In the genomic region with DNA sequence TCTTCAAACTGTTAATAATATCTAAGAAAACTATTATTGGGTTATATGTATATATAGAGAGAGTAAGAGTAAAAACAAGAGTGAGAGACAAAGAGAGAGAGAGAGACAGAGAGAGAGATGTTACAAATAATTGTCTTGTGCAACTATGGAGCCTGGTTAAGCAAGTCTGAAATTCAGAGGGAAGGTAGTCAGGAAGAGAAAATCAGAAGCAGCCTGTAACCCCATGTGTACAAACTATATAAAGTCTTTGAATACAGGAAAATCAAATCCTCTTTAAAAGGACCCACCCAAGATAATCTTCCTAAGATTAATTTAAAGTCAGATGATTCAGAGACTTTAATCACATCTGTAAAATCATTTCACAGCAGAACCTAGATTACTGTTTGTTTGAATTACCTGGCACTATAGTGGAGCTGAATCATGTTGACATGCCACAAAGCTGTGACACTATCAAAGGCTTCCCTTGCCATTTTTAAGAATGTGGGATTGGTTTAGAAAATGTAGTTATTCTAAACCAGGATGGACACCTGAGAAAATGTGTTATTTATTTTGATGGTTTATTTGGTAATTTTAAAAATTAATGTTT, we compare ENCODE assay signal across 31 cellular contexts.
DNase-seq lines count a peak whose midpoint lies in the region; ATAC-seq, FAIRE-seq and TF ChIP-seq lines count a peak whose summit lies in the region.
"Had no signal": no experiment of that assay in that cellular context is flagged by ENCODE, and none has a peak within 500 bp of the region (broad histone marks: within the 10 kb centered on the region; RNA-seq: fewer than 3 reads in every experiment).

No MANE protein-coding gene starts in this region.

- H3K4me1 Mint-ChIP-seq in progenitor cell of endocrine pancreas (ENCODE audit: low read depth) = peaks cover 7% of the 10 kb centered on the region
- H3K4me1 Mint-ChIP-seq: CD4-positive, CD25-positive, alpha-beta regulatory T cell had no signal

- H3K4me3 Mint-ChIP-seq in progenitor cell of endocrine pancreas (ENCODE audit: low read depth) = no peak overlapping the region
- H3K4me3 Mint-ChIP-seq: CD4-positive, CD25-positive, alpha-beta regulatory T cell had no signal

- TF ChIP-seq CTCF in HepG2 (CRISPR knock-in tag; IDR thresholded peaks at IDR 0.05) (no peak), right lobe of liver (IDR thresholded peaks at IDR 0.05) (no peak), progenitor cell of endocrine pancreas (IDR thresholded peaks at IDR 0.05; ENCODE audit: unreplicated experiment) (no peak)

- H3K36me3 ChIP-seq in HepG2 (replicated peaks in 1 of 2; ENCODE audit: control insufficient read depth in 1 of 2, insufficient read depth in 2 of 2, low read length in 2 of 2) (no peaks in the 10 kb centered on the region), right lobe of liver (no peaks in the 10 kb centered on the region), adipocyte (ENCODE audit: control insufficient read depth, insufficient read depth, low read length, severe bottlenecking) (no peaks in the 10 kb centered on the region)
- H3K36me3 ChIP-seq: BLaER1, SJCRH30 had no signal

- TF ChIP-seq POLR2A in HepG2 (IDR thresholded peaks at IDR 0.05; ENCODE audit: insufficient read depth in 1 of 2, low read depth in 2 of 2, low read length in 2 of 2) (no peak), right lobe of liver (IDR thresholded peaks at IDR 0.05) (no peak)

- H3K27ac ChIP-seq in HepG2 (ENCODE audit: extremely low read length, insufficient read depth, low read length) (no peak overlapping the region), right lobe of liver (no peak overlapping the region), epithelial cell of prostate (peak overlapping the region; percentile 10)
- H3K27ac ChIP-seq: BLaER1, HL-60, PC-9, SJCRH30 had no signal

- H3K4me2 ChIP-seq in HepG2 (ENCODE audit: low read depth, low read length) = no peak overlapping the region
- H3K4me2 ChIP-seq: BLaER1, PC-9 had no signal

- H3K9me3 ChIP-seq in HepG2 (ENCODE audit: low read length) (no peaks in the 10 kb centered on the region), right lobe of liver (no peaks in the 10 kb centered on the region), adipocyte (ENCODE audit: control insufficient read depth, low read length) (no peaks in the 10 kb centered on the region)
- H3K9me3 ChIP-seq: BLaER1, SJCRH30 had no signal

- peak overlapping the region; percentile 49 for H3K27ac Mint-ChIP-seq in progenitor cell of endocrine pancreas
- H3K27ac Mint-ChIP-seq: CD4-positive, CD25-positive, alpha-beta regulatory T cell had no signal

- H3K4me3 ChIP-seq in HepG2 (replicated peaks in 1 of 3; ENCODE audit: insufficient read depth in 1 of 3, low read depth in 2 of 3, low read length in 3 of 3) (no peak overlapping the region), right lobe of liver (no peak overlapping the region), adipocyte (ENCODE audit: low read length) (no peak overlapping the region)
- H3K4me3 ChIP-seq: BLaER1, PC-9, SJCRH30 had no signal

- H3K79me2 ChIP-seq in HepG2 (ENCODE audit: insufficient read depth, low read length) = no peaks in the 10 kb centered on the region

- H3K27me3 ChIP-seq in HepG2 (ENCODE audit: control insufficient read depth in 1 of 2, insufficient read depth in 2 of 2, low read length in 2 of 2) (no peaks in the 10 kb centered on the region), right lobe of liver (no peaks in the 10 kb centered on the region), adipocyte (replicated peaks; ENCODE audit: control insufficient read depth, insufficient read depth, low read length) (no peaks in the 10 kb centered on the region)
- H3K27me3 ChIP-seq: BLaER1, SJCRH30 had no signal

- no peak overlapping the region for H2AFZ ChIP-seq in HepG2 (ENCODE audit: low read length)
- H2AFZ ChIP-seq: PC-9 had no signal

- peaks cover 4% of the 10 kb centered on the region for H3K9me3 Mint-ChIP-seq in progenitor cell of endocrine pancreas (ENCODE audit: low read depth)

- no peak for TF ChIP-seq RAD21 in HepG2 (CRISPR knock-in tag; IDR thresholded peaks at IDR 0.05)

- POLR2A ChIA-PET in HepG2 (lab: Yijun Ruan, JAX) (no interaction called here), HEK293T (lab: Yijun Ruan, JAX) (no interaction called here)

- TF ChIP-seq EP300 in HepG2 (IDR thresholded peaks at IDR 0.05; ENCODE audit: low read depth in 2 of 2, low read length in 2 of 2) (no peak), HepG2 (CRISPR knock-in tag; IDR thresholded peaks at IDR 0.05; ENCODE audit: borderline replicate concordance) (no peak)

- no peak for FAIRE-seq in HepG2 (lab: Jason Lieb, UNC)
- FAIRE-seq: GM12892, H1 had no signal

- BruUV-seq in HepG2 (replicated peaks; lab: Mats Ljungman, UMichigan) = no TSS peak

- peaks cover 8% of the 10 kb centered on the region for H3K36me3 Mint-ChIP-seq in progenitor cell of endocrine pancreas (ENCODE audit: insufficient read depth)
- H3K36me3 Mint-ChIP-seq: CD4-positive, CD25-positive, alpha-beta regulatory T cell had no signal

- DNase-seq in HepG2 (ENCODE audit: low spot score) (no peak), right lobe of liver (no peak), adipocyte (ENCODE audit: low read depth) (peak; percentile 25), epithelial cell of prostate (ENCODE audit: low read depth, low spot score) (no peak), progenitor cell of endocrine pancreas (ENCODE audit: low spot score, unreplicated experiment) (no peak), activated gamma-delta T cell treated with Interleukin-2 at 50 U/mL for 16 hours (no peak), HEK293T (ENCODE audit: extremely low spot score) (no peak)
- no peak for DNase-seq in activated effector memory CD4-positive, alpha-beta T cell treated with Interleukin-2 at 50 U/mL for 16 hours
- DNase-seq: 8988T; CD4-positive, CD25-positive, alpha-beta regulatory T cell; DMS153; DND-41; KBM-7; MM.1S; NCI-H1048; NCI-H1417 treated with DMSO at 0.1 percent for 48 hours; NCI-H187; NCI-H2081 treated with DMSO at 0.1 percent for 48 hours; NCI-H446; NCI-H524 treated with DMSO at 0.1 percent for 48 hours; NCI-H82; NK-92 treated with Interleukin-12 subunit alpha and Interleukin-12 subunit beta, amount 100 ng/mL, for 24 hours; PC-9; SJCRH30 had no signal

- no peak overlapping the region for H3K9ac ChIP-seq in HepG2 (ENCODE audit: insufficient read depth, low read depth, low read length)
- no peak overlapping the region for H3K9ac ChIP-seq in adipocyte (ENCODE audit: low read length)
- H3K9ac ChIP-seq: BLaER1 had no signal

- intact Hi-C loops in HepG2 (cut with micrococcal nuclease; ENCODE audit: unreplicated experiment) (no loop called here), right lobe of liver (cut with DNase I) (no loop called here)

- in situ Hi-C loops in HepG2 (cut with HindIII; ENCODE audit: extremely low pct_ligation_motif_present, low pct_unique_long_range_greater_than_20kb) = no loop called here

- H3K4me1 ChIP-seq in HepG2 (ENCODE audit: insufficient read depth, low read length) (no peaks in the 10 kb centered on the region), right lobe of liver (no peaks in the 10 kb centered on the region), adipocyte (ENCODE audit: control insufficient read depth, insufficient read depth, low read length) (no peaks in the 10 kb centered on the region)
- H3K4me1 ChIP-seq: BLaER1, SJCRH30 had no signal

- ATAC-seq in HepG2 (no peak), right lobe of liver (no peak)
- ATAC-seq: HCT116, Right ventricle myocardium inferior, SK-N-SH treated with all-trans-retinoic acid at 6 μM for 48 hours had no signal

- no peaks in the 10 kb centered on the region for H4K20me1 ChIP-seq in HepG2 (ENCODE audit: insufficient read depth, low read length)
- H4K20me1 ChIP-seq: BLaER1 had no signal

- H3K27me3 Mint-ChIP-seq in progenitor cell of endocrine pancreas = no peaks in the 10 kb centered on the region
- H3K27me3 Mint-ChIP-seq: CD4-positive, CD25-positive, alpha-beta regulatory T cell had no signal

- CTCF ChIA-PET in HepG2 (lab: Yijun Ruan, JAX; ENCODE audit: low intra/inter-chr PET ratio, low total read pairs) = no interaction called here
- CTCF ChIA-PET in HEK293T (lab: Yijun Ruan, JAX) = no interaction called here

TF ChIP-seq in HEK293T, 16 proteins besides CTCF, POLR2A, EP300 and RAD21:
- TF ChIP-seq HDGF (IDR thresholded peaks at IDR 0.05; ENCODE audit: borderline replicate concordance) (no peak), L3MBTL2 (conservative IDR thresholded peaks at IDR 0.05) (no peak), FOXA1 (IDR thresholded peaks at IDR 0.05) (no peak), ELF4 (IDR thresholded peaks at IDR 0.05) (no peak), SUZ12 (IDR thresholded peaks at IDR 0.05) (no peak), FOXM1 (IDR thresholded peaks at IDR 0.05; ENCODE audit: borderline replicate concordance) (no peak)
TF ChIP-seq in HEK293T: peak in this region for 0.
